Comparison of ENCODE assay signal across 15 cellular contexts in the genomic region with DNA sequence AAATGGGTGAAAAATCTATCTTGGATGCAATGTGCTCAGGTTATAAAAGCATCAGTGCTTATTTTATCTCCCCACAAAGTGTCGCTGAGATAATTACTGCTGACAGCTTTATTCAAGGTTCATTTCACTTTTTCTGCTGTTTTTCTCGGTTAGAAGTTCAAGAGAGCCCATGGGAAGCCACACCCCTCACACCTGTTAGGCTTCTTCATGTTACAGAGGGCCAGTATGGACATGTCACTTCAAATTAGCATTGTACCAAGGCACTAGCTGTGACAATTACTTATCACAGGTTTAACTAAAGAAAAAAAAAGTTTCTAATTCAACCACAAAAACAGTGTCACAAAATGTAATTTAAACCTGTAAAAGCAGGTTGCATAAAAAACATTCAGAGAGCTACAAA.
A peak's percentile ranks its signal among the peaks of the same experiment; 100 is the strongest.
DNase-seq lines count a peak whose midpoint lies in the region; ATAC-seq and TF ChIP-seq lines count a peak whose summit lies in the region.
"Had no signal": no experiment of that assay in that cellular context is flagged by ENCODE, and none has a peak within 500 bp of the region (broad histone marks: within the 10 kb centered on the region; RNA-seq: fewer than 3 reads in every experiment).

No MANE protein-coding gene starts in this region.

- H3K36me3 Mint-ChIP-seq in type B pancreatic cell (peaks cover 5% of the 10 kb centered on the region), endothelial cell (ENCODE audit: low read depth, unreplicated experiment) (no peaks in the 10 kb centered on the region)

- H3K27me3 Mint-ChIP-seq in type B pancreatic cell (no peaks in the 10 kb centered on the region), endothelial cell (ENCODE audit: unreplicated experiment) (peaks cover 1% of the 10 kb centered on the region)
- no peaks in the 10 kb centered on the region for H3K27me3 Mint-ChIP-seq in stimulated activated naive CD8-positive, alpha-beta T cell treated with anti-CD3 and anti-CD28 coated beads, Interleukin-15, amount 100 ng/mL, for 72 hours
- H3K27me3 Mint-ChIP-seq: activated naive CD4-positive, alpha-beta T cell treated with anti-CD3 and anti-CD28 coated beads, Interleukin-2, amount 50 U/mL, for 24 hours had no signal

- H3K4me3 Mint-ChIP-seq in type B pancreatic cell (no peak overlapping the region), endothelial cell (ENCODE audit: unreplicated experiment) (no peak overlapping the region)
- no peak overlapping the region for H3K4me3 Mint-ChIP-seq in stimulated activated naive CD8-positive, alpha-beta T cell treated with anti-CD3 and anti-CD28 coated beads, Interleukin-15, amount 100 ng/mL, for 72 hours
- H3K4me3 Mint-ChIP-seq: activated naive CD4-positive, alpha-beta T cell treated with anti-CD3 and anti-CD28 coated beads, Interleukin-2, amount 50 U/mL, for 24 hours; nephron had no signal

- intact Hi-C loops in vagina (cut with DNase I) = no loop called here

- TF ChIP-seq POLR2A in vagina (IDR thresholded peaks at IDR 0.05) = no peak

- no peak overlapping the region for H3K27ac ChIP-seq in vagina
- H3K27ac ChIP-seq: PC-9, tibial artery had no signal

- H3K9me3 ChIP-seq in vagina = no peaks in the 10 kb centered on the region
- H3K9me3 ChIP-seq: tibial artery had no signal

- H3K4me3 ChIP-seq in vagina = no peak overlapping the region
- H3K4me3 ChIP-seq: PC-9, tibial artery had no signal

- H3K4me1 ChIP-seq in vagina = no peaks in the 10 kb centered on the region
- H3K4me1 ChIP-seq: tibial artery had no signal

- H3K4me1 Mint-ChIP-seq in type B pancreatic cell (ENCODE audit: unreplicated experiment) (peaks cover 13% of the 10 kb centered on the region), endothelial cell (ENCODE audit: unreplicated experiment) (no peaks in the 10 kb centered on the region)
- H3K4me1 Mint-ChIP-seq in stimulated activated naive CD8-positive, alpha-beta T cell treated with anti-CD3 and anti-CD28 coated beads, Interleukin-15, amount 100 ng/mL, for 72 hours = no peaks in the 10 kb centered on the region
- H3K4me1 Mint-ChIP-seq: activated naive CD4-positive, alpha-beta T cell treated with anti-CD3 and anti-CD28 coated beads, Interleukin-2, amount 50 U/mL, for 24 hours had no signal

- no peaks in the 10 kb centered on the region for H3K27me3 ChIP-seq in vagina
- H3K27me3 ChIP-seq: tibial artery had no signal

- DNase-seq in NCI-H2227 (lab: John Stamatoyannopoulos, UW; ENCODE audit: unreplicated experiment) (peak; percentile 17), NCI-H2227 treated with DMSO at 0.1 percent for 48 hours (lab: John Stamatoyannopoulos, UW) (no peak), NCI-H526 (lab: John Stamatoyannopoulos, UW) (peak; percentile 29 to 60), type B pancreatic cell (ENCODE audit: extremely low spot score, unreplicated experiment) (no peak), endothelial cell (ENCODE audit: low spot score) (no peak), vagina (ENCODE audit: extremely low spot score in 2 of 2) (no peak)
- no peak for DNase-seq in stimulated activated naive CD8-positive, alpha-beta T cell treated with anti-CD3 and anti-CD28 coated beads, Interleukin-15, amount 100 ng/mL, for 72 hours
- DNase-seq: 8988T; GDM1; PC-9; stimulated activated CD4-positive, alpha-beta T cell treated with anti-CD3 and anti-CD28 coated beads, Interleukin-4, amount 100 ng/mL, for 1 hour; tibial artery had no signal

- no peaks in the 10 kb centered on the region for H3K36me3 ChIP-seq in vagina
- H3K36me3 ChIP-seq: tibial artery had no signal

- H3K27ac Mint-ChIP-seq in type B pancreatic cell (peak overlapping the region; percentile 3), endothelial cell (ENCODE audit: unreplicated experiment) (no peak overlapping the region)
- no peak overlapping the region for H3K27ac Mint-ChIP-seq in stimulated activated naive CD8-positive, alpha-beta T cell treated with anti-CD3 and anti-CD28 coated beads, Interleukin-15, amount 100 ng/mL, for 72 hours
- H3K27ac Mint-ChIP-seq: activated naive CD4-positive, alpha-beta T cell treated with anti-CD3 and anti-CD28 coated beads, Interleukin-2, amount 50 U/mL, for 24 hours; nephron had no signal

- H3K9me3 Mint-ChIP-seq in type B pancreatic cell (no peaks in the 10 kb centered on the region), endothelial cell (ENCODE audit: unreplicated experiment) (no peaks in the 10 kb centered on the region)
- H3K9me3 Mint-ChIP-seq in stimulated activated naive CD8-positive, alpha-beta T cell treated with anti-CD3 and anti-CD28 coated beads, Interleukin-15, amount 100 ng/mL, for 72 hours = no peaks in the 10 kb centered on the region
- H3K9me3 Mint-ChIP-seq: activated naive CD4-positive, alpha-beta T cell treated with anti-CD3 and anti-CD28 coated beads, Interleukin-2, amount 50 U/mL, for 24 hours had no signal

- ATAC-seq in HG03521 (IDR thresholded peaks at IDR 0.05; ENCODE audit: unreplicated experiment) = peak; percentile 65
- ATAC-seq in stimulated activated naive CD8-positive, alpha-beta T cell treated with anti-CD3 and anti-CD28 coated beads, Interleukin-15, amount 100 ng/mL, for 72 hours = no peak

- TF ChIP-seq CTCF in type B pancreatic cell (conservative IDR thresholded peaks at IDR 0.05) (no peak), endothelial cell (IDR thresholded peaks at IDR 0.05; ENCODE audit: unreplicated experiment) (no peak), vagina (IDR thresholded peaks at IDR 0.05) (no peak)

Comparison
In these comparisons a context has a peak if more than half of its experiments do, and no peak if none do; other contexts are left out.
1. DNase-seq: peak in NCI-H2227 (single experiment) and NCI-H526 (2 of 2); none in NCI-H2227 treated with DMSO at 0.1 percent for 48 hours (single experiment), type B pancreatic cell (single experiment), endothelial cell (single experiment), vagina (0 of 2) and stimulated activated naive CD8-positive, alpha-beta T cell treated with anti-CD3 and anti-CD28 coated beads, Interleukin-15, amount 100 ng/mL, for 72 hours (0 of 2).